Comparison of ENCODE assay signal across 8 cellular contexts in the genomic region with DNA sequence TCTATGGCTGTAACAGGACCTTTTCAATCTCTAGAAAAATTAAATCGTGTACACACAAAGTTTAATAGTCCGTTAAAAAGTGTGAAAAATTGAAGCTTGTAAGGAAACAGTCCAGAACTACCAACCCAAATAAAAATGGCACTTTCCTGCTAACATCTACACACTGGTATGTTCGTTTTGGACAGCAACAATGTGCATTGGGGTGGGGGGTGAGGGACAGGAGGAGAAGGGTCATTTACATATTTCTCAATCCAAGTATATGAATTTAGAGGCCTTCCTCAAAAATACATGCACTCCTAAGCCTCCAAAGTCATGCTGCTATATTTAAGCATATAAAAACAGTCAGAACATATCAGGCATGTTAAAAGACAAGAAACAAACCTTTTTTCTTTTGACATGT. TPM values are rescaled to one million over a fixed set of nuclear protein-coding genes. Genes with fewer than 3 reads are reported as not detected.
DNase-seq lines count a peak whose midpoint lies in the region; ATAC-seq and TF ChIP-seq lines count a peak whose summit lies in the region.

No MANE protein-coding gene starts in this region.

- H3K23ac ChIP-seq in mesendoderm (ENCODE audit: low read length) = peak overlapping the region; percentile 83

- H3K36me3 ChIP-seq in A673 (ENCODE audit: insufficient read depth, low read length, poor library complexity, severe bottlenecking) (peaks cover 40% of the 10 kb centered on the region), HUES6 (ENCODE audit: control insufficient read depth, insufficient read depth, low read length) (peaks cover 52% of the 10 kb centered on the region), brain microvascular endothelial cell (replicated peaks) (peaks cover 17% of the 10 kb centered on the region), mesendoderm (ENCODE audit: control insufficient read depth, insufficient read depth, low read length) (peaks cover 3% of the 10 kb centered on the region)

- no CpG with 5 or more reads among the region's 3 CpGs for WGBS in mesendoderm (ENCODE audit: extremely low coverage, insufficient coverage, low lambda C conversion rate)

- H3K9ac ChIP-seq in HUES6 (ENCODE audit: low read length) = peak overlapping the region; percentile 96
- H3K9ac ChIP-seq in mesendoderm (ENCODE audit: low read length) = peak overlapping the region; percentile 99

- POLR2A ChIA-PET in A673 (lab: Charles Lee; ENCODE audit: low non-redundant PET) = no interaction called here

- H3K79me2 ChIP-seq in mesendoderm (ENCODE audit: control insufficient read depth, insufficient read depth, low read length) = peaks cover 67% of the 10 kb centered on the region

- H2BK120ac ChIP-seq in mesendoderm (ENCODE audit: low read depth, low read length) = no peak overlapping the region

- in situ Hi-C loops in brain microvascular endothelial cell (cut with HindIII; ENCODE audit: low pct_ligation_motif_present, low sequenced_read_pairs) = no loop called here

- no peak overlapping the region for H3K4ac ChIP-seq in mesendoderm (ENCODE audit: low read depth, low read length)

- no peak overlapping the region for H3K18ac ChIP-seq in mesendoderm (ENCODE audit: low read length)

- DNase-seq in A673 (ENCODE audit: low spot score) (no peak), brain microvascular endothelial cell (no peak), mesendoderm (no peak), HPDE6-E6E7 (ENCODE audit: extremely low spot score) (no peak), COR-L47 (lab: John Stamatoyannopoulos, UW) (no peak), NCI-H2107 (lab: John Stamatoyannopoulos, UW) (no peak)

- no peak overlapping the region for H2AK5ac ChIP-seq in mesendoderm (ENCODE audit: low read length)

- H3K4me1 ChIP-seq in A673 (ENCODE audit: insufficient read depth, low read length, poor library complexity, severe bottlenecking) = peaks cover 17% of the 10 kb centered on the region
- H3K4me1 ChIP-seq in HUES6 (ENCODE audit: control insufficient read depth, insufficient read depth, low read length) = peaks cover 6% of the 10 kb centered on the region
- H3K4me1 ChIP-seq in mesendoderm (ENCODE audit: control insufficient read depth, low read depth, low read length) = no peaks in the 10 kb centered on the region

- H3K4me3 ChIP-seq in A673 (ENCODE audit: low read depth, low read length, poor library complexity, severe bottlenecking) (peak overlapping the region; percentile 99), HUES6 (ENCODE audit: low read depth, low read length) (peak overlapping the region; percentile 94), brain microvascular endothelial cell (ENCODE audit: low read depth, low read length) (peak overlapping the region; percentile 100), mesendoderm (ENCODE audit: low read length) (peak overlapping the region; percentile 92)

- intact Hi-C loops in A673 (cut with micrococcal nuclease; ENCODE audit: unreplicated experiment) = no loop called here

- peak overlapping the region; percentile 31 for H3K4me2 ChIP-seq in mesendoderm (ENCODE audit: low read length)

- H4K5ac ChIP-seq in mesendoderm (ENCODE audit: low read length) = no peak overlapping the region

- no peak overlapping the region for H2BK15ac ChIP-seq in mesendoderm (replicated peaks; ENCODE audit: low read depth)

- H3K9me3 ChIP-seq in A673 (ENCODE audit: low read depth, low read length, poor library complexity, severe bottlenecking) (no peaks in the 10 kb centered on the region), HUES6 (ENCODE audit: control insufficient read depth, insufficient read depth, low read depth, low read length) (no peaks in the 10 kb centered on the region)

- H4K8ac ChIP-seq in mesendoderm (ENCODE audit: low read depth, low read length) = no peak overlapping the region

- H3K27me3 ChIP-seq in A673 (replicated peaks; ENCODE audit: insufficient read depth, low read depth, low read length, poor library complexity) (no peaks in the 10 kb centered on the region), HUES6 (ENCODE audit: control insufficient read depth, insufficient read depth, low read length) (no peaks in the 10 kb centered on the region), brain microvascular endothelial cell (replicated peaks) (no peaks in the 10 kb centered on the region), mesendoderm (ENCODE audit: insufficient read depth, low read length, poor library complexity) (no peaks in the 10 kb centered on the region)

- TF ChIP-seq CTCF in A673 (conservative IDR thresholded peaks at IDR 0.05; ENCODE audit: low read depth, low read length) (no peak), brain microvascular endothelial cell (IDR thresholded peaks at IDR 0.05; ENCODE audit: low read depth, low read length, missing control alignments) (no peak)

- no peak overlapping the region for H2BK5ac ChIP-seq in mesendoderm (ENCODE audit: low read length)

- CTCF ChIA-PET in A673 (lab: Charles Lee) = no interaction called here

- BruUV-seq in A673 (replicated peaks; lab: Mats Ljungman, UMichigan) = no TSS peak

- ATAC-seq in GM18511 (IDR thresholded peaks at IDR 0.05; ENCODE audit: unreplicated experiment) = no peak

- peak overlapping the region; percentile 99 for H3K56ac ChIP-seq in mesendoderm (ENCODE audit: low read length)

- no peaks in the 10 kb centered on the region for H3K79me1 ChIP-seq in mesendoderm (ENCODE audit: low read length)

- H3K27ac ChIP-seq in A673 (ENCODE audit: low read depth, low read length, poor library complexity, severe bottlenecking) = peak overlapping the region; percentile 99
- no peak overlapping the region for H3K27ac ChIP-seq in HUES6 (ENCODE audit: low read depth, low read length)
- no peak overlapping the region for H3K27ac ChIP-seq in brain microvascular endothelial cell
- H3K27ac ChIP-seq in mesendoderm (ENCODE audit: low read depth, low read length) = no peak overlapping the region

RNA-seq across cellular contexts. Expression of a gene that starts 2.5 kb away (rescaled TPM):
- total RNA-seq in A673 (2021) = 46.9 and 52.5 TPM in 2 replicates
- 26.9 TPM for polyA plus RNA-seq in mesendoderm (2013, experiment 1 of 2)
- 25.4 TPM for polyA plus RNA-seq in mesendoderm (2013, experiment 2 of 2)

RNA-seq across cellular contexts. Expression of a gene that starts 49.4 kb away (rescaled TPM):
- total RNA-seq in A673 (2021) = 0.58 and 0.70 TPM in 2 replicates
- polyA plus RNA-seq in mesendoderm (2013, experiment 1 of 2) = 1.3 TPM
- 1.2 TPM for polyA plus RNA-seq in mesendoderm (2013, experiment 2 of 2)
